In the genomic region with DNA sequence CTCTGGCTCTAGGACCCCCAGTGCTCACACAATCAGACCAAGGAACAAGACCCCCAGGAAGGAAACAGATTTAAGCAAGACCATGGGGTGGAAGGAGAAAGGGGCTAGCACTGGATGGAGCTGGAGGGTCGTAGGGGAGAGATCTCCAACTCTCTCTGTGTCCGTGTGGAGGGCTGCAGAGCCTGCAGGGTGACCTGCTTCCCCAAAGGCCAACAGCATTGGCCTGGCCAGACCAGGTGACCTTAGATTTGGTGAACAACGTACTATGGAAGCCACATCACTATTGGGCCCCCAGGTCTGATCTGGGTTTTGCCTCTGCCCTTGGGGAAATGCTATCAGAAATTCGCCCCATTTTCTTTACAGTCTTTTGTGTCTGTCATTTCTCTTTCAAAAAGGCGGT, we compare ENCODE assay signal across 1 cellular context.
TF ChIP-seq lines count a peak whose summit lies in the region.

No MANE protein-coding gene starts in this region.

TF ChIP-seq in H1, 55 proteins besides CTCF, POLR2A, EP300 and RAD21:
- no peak for TF ChIP-seq EGR1 (IDR thresholded peaks at IDR 0.05; ENCODE audit: borderline replicate concordance, low read depth, low read length)
- no peak for TF ChIP-seq JUND (IDR thresholded peaks at IDR 0.05; ENCODE audit: low read length)
- TF ChIP-seq MAFK (IDR thresholded peaks at IDR 0.05; ENCODE audit: low read depth, low read length): no peak
- TF ChIP-seq, protein P1, sequence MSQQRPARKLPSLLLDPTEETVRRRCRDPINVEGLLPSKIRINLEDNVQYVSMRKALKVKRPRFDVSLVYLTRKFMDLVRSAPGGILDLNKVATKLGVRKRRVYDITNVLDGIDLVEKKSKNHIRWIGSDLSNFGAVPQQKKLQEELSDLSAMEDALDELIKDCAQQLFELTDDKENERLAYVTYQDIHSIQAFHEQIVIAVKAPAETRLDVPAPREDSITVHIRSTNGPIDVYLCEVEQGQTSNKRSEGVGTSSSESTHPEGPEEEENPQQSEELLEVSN (IDR thresholded peaks at IDR 0.05): no peak
- no peak for TF ChIP-seq SP1 (IDR thresholded peaks at IDR 0.05; ENCODE audit: low read depth, low read length)
- TF ChIP-seq BACH1 (IDR thresholded peaks at IDR 0.05; ENCODE audit: low read length): no peak
- TF ChIP-seq KDM4A (IDR thresholded peaks at IDR 0.05; ENCODE audit: low read depth, low read length, severe bottlenecking): no peak
- TF ChIP-seq, protein P2, sequence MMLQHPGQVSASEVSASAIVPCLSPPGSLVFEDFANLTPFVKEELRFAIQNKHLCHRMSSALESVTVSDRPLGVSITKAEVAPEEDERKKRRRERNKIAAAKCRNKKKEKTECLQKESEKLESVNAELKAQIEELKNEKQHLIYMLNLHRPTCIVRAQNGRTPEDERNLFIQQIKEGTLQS (IDR thresholded peaks at IDR 0.05; ENCODE audit: insufficient read depth, low read depth, low read length): no peak
- no peak for TF ChIP-seq BCL11A (IDR thresholded peaks at IDR 0.05; ENCODE audit: low read depth in 2 of 2, low read length in 2 of 2)
- TF ChIP-seq BRCA1 (IDR thresholded peaks at IDR 0.05; ENCODE audit: low read depth, low read length): no peak
- TF ChIP-seq CHD2 (IDR thresholded peaks at IDR 0.05; ENCODE audit: low read length): no peak
- no peak for TF ChIP-seq POLR2AphosphoS5 (IDR thresholded peaks at IDR 0.05; ENCODE audit: low read depth, low read length)
- no peak for TF ChIP-seq CBX8 (IDR thresholded peaks at IDR 0.05; ENCODE audit: borderline replicate concordance, low read depth, low read length)
- TF ChIP-seq CBX5 (IDR thresholded peaks at IDR 0.05; ENCODE audit: low read depth, low read length): no peak
- no peak for TF ChIP-seq HDAC2 (IDR thresholded peaks at IDR 0.05; ENCODE audit: borderline replicate concordance in 1 of 2, low read depth in 2 of 2, low read length in 2 of 2)
- no peak for TF ChIP-seq CHD1 (IDR thresholded peaks at IDR 0.05; ENCODE audit: low read depth, low read length)
- TF ChIP-seq RBBP5 (IDR thresholded peaks at IDR 0.05; ENCODE audit: borderline replicate concordance, low read depth, low read length): no peak
